In genomic region chr7:133614251-133614650, GRCh38 we compare ENCODE assay signal across 22 cellular contexts.
"Had no signal": no experiment of that assay in that cellular context is flagged by ENCODE, and none has a peak within 500 bp of the region (broad histone marks: within the 10 kb centered on the region; RNA-seq: fewer than 3 reads in every experiment).

No MANE protein-coding gene starts in this region.

- H3K4me3 ChIP-seq: dorsolateral prefrontal cortex, heart left ventricle, lung, mucosa of descending colon, ovary, smooth muscle cell, uterus had no signal

- H3K27ac ChIP-seq: dorsolateral prefrontal cortex, foreskin keratinocyte, heart left ventricle, ovary, uterus had no signal

- H3K9me3 Mint-ChIP-seq: type B pancreatic cell had no signal

- DNase-seq: cortex of kidney; dorsolateral prefrontal cortex; effector CD8-positive, alpha-beta T cell; erythroblast; foreskin keratinocyte; heart left ventricle; hippocampal formation; left colon; left ventricle myocardium superior; mucosa of descending colon; naive thymus-derived CD8-positive, alpha-beta T cell; nucleus accumbens; ovary; right cardiac atrium; stimulated activated CD4-positive, alpha-beta T cell treated with anti-CD3 and anti-CD28 coated beads, Interleukin-2, amount 100 ng/mL, for 48 hours; stimulated activated naive CD4-positive, alpha-beta T cell treated with Interleukin-2 at 50 U/mL for 16 hours; uterus had no signal

- FAIRE-seq: endometrium had no signal

- H3K9me3 ChIP-seq: heart left ventricle, mucosa of descending colon, ovary, uterus had no signal

- ATAC-seq: foreskin keratinocyte; heart left ventricle; left colon; left ventricle myocardium superior; mucosa of descending colon; naive thymus-derived CD8-positive, alpha-beta T cell; right cardiac atrium had no signal

- H3K4me1 ChIP-seq: foreskin keratinocyte, heart left ventricle, uterus had no signal

- H3K27ac Mint-ChIP-seq: type B pancreatic cell had no signal

- H3K36me3 Mint-ChIP-seq: type B pancreatic cell had no signal

- H3K4me2 ChIP-seq: smooth muscle cell had no signal

- H3K36me3 ChIP-seq: heart left ventricle, ovary, uterus had no signal

- H3K4me3 Mint-ChIP-seq: naive thymus-derived CD8-positive, alpha-beta T cell; neural crest cell; type B pancreatic cell had no signal

- H3K27me3 Mint-ChIP-seq: naive thymus-derived CD8-positive, alpha-beta T cell had no signal

- H3K27me3 ChIP-seq: dorsolateral prefrontal cortex, foreskin keratinocyte, heart left ventricle, ovary, uterus had no signal
